Comparison of ENCODE assay signal across 8 cellular contexts in genomic region chr14:30969796-30970195, GRCh38. TPM values are rescaled to one million over a fixed set of nuclear protein-coding genes. Genes with fewer than 3 reads are reported as not detected.
DNase-seq lines count a peak whose midpoint lies in the region; ATAC-seq lines count a peak whose summit lies in the region.
"Not testable (repeated sequence)": the region's sequence is repeated elsewhere in the genome, so short reads cannot be mapped to it uniquely, and the experiment has no call there.

No MANE protein-coding gene starts in this region.

- H3K4me1 Mint-ChIP-seq in activated CD4-positive, alpha-beta T cell treated with anti-CD3 and anti-CD28 coated beads, Interleukin-2, amount 10 ng/mL, durations not matched to agents 24 days and 14 days, result peaks cover 29% of the 10 kb centered on the region
- peaks cover 59% of the 10 kb centered on the region for H3K4me1 Mint-ChIP-seq in activated naive CD4-positive, alpha-beta T cell treated with anti-CD3 and anti-CD28 coated beads, Interleukin-2, amount 50 U/mL, for 24 hours
- peaks cover 76% of the 10 kb centered on the region for H3K4me1 Mint-ChIP-seq in stimulated activated naive CD8-positive, alpha-beta T cell treated with anti-CD3 and anti-CD28 coated beads, Interleukin-15, amount 100 ng/mL, for 72 hours

- peaks cover 19% of the 10 kb centered on the region for H3K36me3 Mint-ChIP-seq in activated CD4-positive, alpha-beta T cell treated with anti-CD3 and anti-CD28 coated beads, Interleukin-2, amount 10 ng/mL, durations not matched to agents 24 days and 14 days (ENCODE audit: low read depth)
- peaks cover 18% of the 10 kb centered on the region for H3K36me3 Mint-ChIP-seq in activated naive CD4-positive, alpha-beta T cell treated with anti-CD3 and anti-CD28 coated beads, Interleukin-2, amount 50 U/mL, for 24 hours

- not testable (repeated sequence) for H3K9me3 Mint-ChIP-seq in activated CD4-positive, alpha-beta T cell treated with anti-CD3 and anti-CD28 coated beads, Interleukin-2, amount 10 ng/mL, durations not matched to agents 24 days and 14 days; activated naive CD4-positive, alpha-beta T cell treated with anti-CD3 and anti-CD28 coated beads, Interleukin-2, amount 50 U/mL, for 24 hours
- peaks cover 17 to 26% of the 10 kb centered on the region in 2 donors for H3K9me3 Mint-ChIP-seq in stimulated activated naive CD8-positive, alpha-beta T cell treated with anti-CD3 and anti-CD28 coated beads, Interleukin-15, amount 100 ng/mL, for 72 hours

- peak overlapping the region; percentile 24 for H3K4me3 Mint-ChIP-seq in activated CD4-positive, alpha-beta T cell treated with anti-CD3 and anti-CD28 coated beads, Interleukin-2, amount 10 ng/mL, durations not matched to agents 24 days and 14 days
- not testable (repeated sequence) for H3K4me3 Mint-ChIP-seq in activated naive CD4-positive, alpha-beta T cell treated with anti-CD3 and anti-CD28 coated beads, Interleukin-2, amount 50 U/mL, for 24 hours
- H3K4me3 Mint-ChIP-seq in stimulated activated naive CD8-positive, alpha-beta T cell treated with anti-CD3 and anti-CD28 coated beads, Interleukin-15, amount 100 ng/mL, for 72 hours, result peak overlapping the region; percentile 33 to 56

- intact Hi-C loops in activated CD4-positive, alpha-beta T cell treated with anti-CD3 and anti-CD28 coated beads, Interleukin-2, amount 10 ng/mL, durations not matched to agents 24 days and 14 days (cut with micrococcal nuclease), result not testable (repeated sequence)

- DNase-seq in activated CD4-positive, alpha-beta T cell treated with anti-CD3 and anti-CD28 coated beads, Interleukin-2, amount 10 ng/mL, durations not matched to agents 24 days and 14 days, result not testable (repeated sequence)
- peak; percentile 11 to 33 for DNase-seq in stimulated activated CD4-positive, alpha-beta T cell treated with anti-CD3 and anti-CD28 coated beads, Interleukin-2, amount 100 ng/mL, for 48 hours
- DNase-seq in stimulated activated naive CD8-positive, alpha-beta T cell treated with anti-CD3 and anti-CD28 coated beads, Interleukin-15, amount 100 ng/mL, for 72 hours, result peak; percentile 32 to 69

- ATAC-seq in GM18498 (IDR thresholded peaks at IDR 0.05; ENCODE audit: unreplicated experiment), result peak; percentile 65
- peak; percentile 61 for ATAC-seq in GM19372 (IDR thresholded peaks at IDR 0.05; ENCODE audit: low read depth, unreplicated experiment)
- peak; percentile 90 for ATAC-seq in HG02759 (IDR thresholded peaks at IDR 0.05; ENCODE audit: unreplicated experiment)
- peak; percentile 62 for ATAC-seq in HG03378 (IDR thresholded peaks at IDR 0.05; ENCODE audit: unreplicated experiment)
- ATAC-seq in stimulated activated naive CD8-positive, alpha-beta T cell treated with anti-CD3 and anti-CD28 coated beads, Interleukin-15, amount 100 ng/mL, for 72 hours, result peak; percentile 99

- not testable (repeated sequence) for H3K27me3 Mint-ChIP-seq in activated CD4-positive, alpha-beta T cell treated with anti-CD3 and anti-CD28 coated beads, Interleukin-2, amount 10 ng/mL, durations not matched to agents 24 days and 14 days; activated naive CD4-positive, alpha-beta T cell treated with anti-CD3 and anti-CD28 coated beads, Interleukin-2, amount 50 U/mL, for 24 hours; stimulated activated naive CD8-positive, alpha-beta T cell treated with anti-CD3 and anti-CD28 coated beads, Interleukin-15, amount 100 ng/mL, for 72 hours

- peak overlapping the region; percentile 46 for H3K27ac Mint-ChIP-seq in activated CD4-positive, alpha-beta T cell treated with anti-CD3 and anti-CD28 coated beads, Interleukin-2, amount 10 ng/mL, durations not matched to agents 24 days and 14 days
- H3K27ac Mint-ChIP-seq in activated naive CD4-positive, alpha-beta T cell treated with anti-CD3 and anti-CD28 coated beads, Interleukin-2, amount 50 U/mL, for 24 hours, result peak overlapping the region; percentile 20
- H3K27ac Mint-ChIP-seq in stimulated activated naive CD8-positive, alpha-beta T cell treated with anti-CD3 and anti-CD28 coated beads, Interleukin-15, amount 100 ng/mL, for 72 hours, result peak overlapping the region; percentile 60 to 91

RNA-seq across cellular contexts. Expression of gene AP4S1, which starts 55.7 kb away (rescaled TPM):
- 7.8 and 8.6 TPM in 2 replicates for total RNA-seq in activated CD4-positive, alpha-beta T cell treated with anti-CD3 and anti-CD28 coated beads, Interleukin-2, amount 10 ng/mL, durations not matched to agents 24 days and 14 days

RNA-seq across cellular contexts. Expression of gene STRN3, which starts 56.4 kb away (rescaled TPM):
- 21.4 and 27.1 TPM in 2 replicates for total RNA-seq in activated CD4-positive, alpha-beta T cell treated with anti-CD3 and anti-CD28 coated beads, Interleukin-2, amount 10 ng/mL, durations not matched to agents 24 days and 14 days

Comparison
In these comparisons a context has a peak if more than half of its experiments do, and no peak if none do; other contexts are left out.
1. H3K27ac Mint-ChIP-seq: peak in every context shown above with its lines; median percentile 76 in stimulated activated naive CD8-positive, alpha-beta T cell treated with anti-CD3 and anti-CD28 coated beads, Interleukin-15, amount 100 ng/mL, for 72 hours; 46 in activated CD4-positive, alpha-beta T cell treated with anti-CD3 and anti-CD28 coated beads, Interleukin-2, amount 10 ng/mL, durations not matched to agents 24 days and 14 days; 20 in activated naive CD4-positive, alpha-beta T cell treated with anti-CD3 and anti-CD28 coated beads, Interleukin-2, amount 50 U/mL, for 24 hours.